1 cellular context compared by ENCODE assay signal in genomic region chr11:126451211-126451802, GRCh38.
TF ChIP-seq lines count a peak whose summit lies in the region.

No MANE protein-coding gene starts in this region.

TF ChIP-seq in IMR-90, 13 proteins besides CTCF, POLR2A, EP300 and RAD21:
- no peak for TF ChIP-seq CEBPB (IDR thresholded peaks at IDR 0.05; ENCODE audit: low read depth, low read length)
- TF ChIP-seq MAZ (IDR thresholded peaks at IDR 0.05; ENCODE audit: borderline replicate concordance, low read depth, low read length), result no peak
- no peak for TF ChIP-seq RFX5 (IDR thresholded peaks at IDR 0.05; ENCODE audit: low read depth, low read length)
- TF ChIP-seq ELK1 (IDR thresholded peaks at IDR 0.05; ENCODE audit: borderline replicate concordance, low read depth, low read length), result no peak
- TF ChIP-seq MAFK (IDR thresholded peaks at IDR 0.05; ENCODE audit: low read depth, low read length), result no peak
- no peak for TF ChIP-seq NFE2L2 (IDR thresholded peaks at IDR 0.05; ENCODE audit: low read depth, low read length)
- TF ChIP-seq FOS (IDR thresholded peaks at IDR 0.05; ENCODE audit: low read depth, low read length), result no peak
- no peak for TF ChIP-seq SMC3 (IDR thresholded peaks at IDR 0.05; ENCODE audit: low read depth, low read length)
- no peak for TF ChIP-seq BHLHE40 (IDR thresholded peaks at IDR 0.05; ENCODE audit: low read depth, low read length)
- no peak for TF ChIP-seq CHD1 (IDR thresholded peaks at IDR 0.05; ENCODE audit: low read depth, low read length)
- TF ChIP-seq MXI1 (IDR thresholded peaks at IDR 0.05; ENCODE audit: borderline replicate concordance, low read depth, low read length), result no peak
- no peak for TF ChIP-seq USF2 (IDR thresholded peaks at IDR 0.05; ENCODE audit: low read depth, low read length)
- no peak for TF ChIP-seq RCOR1 (IDR thresholded peaks at IDR 0.05; ENCODE audit: insufficient replicate concordance, low read length)
TF ChIP-seq in IMR-90: peak in this region for 0.
